In the genomic region with DNA sequence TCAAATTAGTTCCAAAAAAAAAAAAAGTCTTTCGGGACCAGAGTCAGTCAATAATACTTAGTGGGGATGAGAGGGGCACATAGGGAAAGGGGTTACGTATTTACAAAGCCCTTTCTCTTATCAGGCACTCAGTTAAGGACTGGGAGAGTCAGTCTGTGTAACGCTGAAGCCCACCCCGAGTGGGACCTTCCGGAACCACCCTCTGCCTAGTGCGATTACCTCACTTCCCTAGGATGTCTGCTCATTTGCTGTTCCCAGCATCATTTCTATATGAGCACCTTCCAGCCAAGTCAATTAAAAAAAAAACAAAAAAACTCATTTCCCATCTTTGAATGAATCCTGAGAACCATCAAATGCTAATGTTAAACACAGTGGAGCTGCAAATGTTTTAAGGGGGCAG, we compare ENCODE assay signal across 1 cellular context.
TF ChIP-seq lines count a peak whose summit lies in the region.

No MANE protein-coding gene starts in this region.

TF ChIP-seq in HCT116, 20 proteins besides CTCF, POLR2A, EP300 and RAD21 (continued from another document):
- TF ChIP-seq, protein P1, sequence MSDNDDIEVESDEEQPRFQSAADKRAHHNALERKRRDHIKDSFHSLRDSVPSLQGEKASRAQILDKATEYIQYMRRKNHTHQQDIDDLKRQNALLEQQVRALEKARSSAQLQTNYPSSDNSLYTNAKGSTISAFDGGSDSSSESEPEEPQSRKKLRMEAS (IDR thresholded peaks at IDR 0.05) = no peak
- TF ChIP-seq FOSL1 (IDR thresholded peaks at IDR 0.05; ENCODE audit: low read depth) (no peak), POLR2AphosphoS5 (IDR thresholded peaks at IDR 0.05; ENCODE audit: low read depth, low read length) (no peak), TCF7L2 (IDR thresholded peaks at IDR 0.05; ENCODE audit: borderline replicate concordance, extremely low read depth, insufficient read depth, insufficient read length) (no peak)
